In the genomic region with DNA sequence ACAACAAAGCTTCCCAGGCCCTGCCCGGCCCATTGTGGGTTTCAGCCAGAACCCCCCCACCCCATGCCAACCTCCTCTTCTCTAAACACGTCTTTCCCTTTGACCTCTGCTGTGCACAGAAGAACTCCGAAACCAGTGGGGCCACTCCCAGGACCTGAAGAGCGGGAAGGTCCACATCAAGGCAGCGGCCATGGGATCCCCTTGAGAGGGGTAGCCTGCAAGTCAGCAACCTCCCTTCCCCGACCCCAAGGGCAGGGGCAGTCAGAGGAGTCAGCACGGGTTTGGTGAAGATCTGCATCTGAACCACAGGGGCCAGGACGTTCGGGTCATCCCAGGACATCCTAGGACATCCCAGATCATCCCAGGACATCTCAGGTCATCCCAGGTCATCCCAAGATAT, we compare ENCODE assay signal across 25 cellular contexts.
"Had no signal": no experiment of that assay in that cellular context is flagged by ENCODE, and none has a peak within 500 bp of the region (broad histone marks: within the 10 kb centered on the region; RNA-seq: fewer than 3 reads in every experiment).

No MANE protein-coding gene starts in this region.

- H3K27ac ChIP-seq: hepatocyte, lower lobe of right lung, neural progenitor cell, pancreas, prostate gland, spleen, tibial nerve, uterus had no signal

- H3K4me1 ChIP-seq: lower lobe of right lung, neural progenitor cell, pancreas, prostate gland, spleen, tibial nerve, uterus had no signal

- H3K36me3 ChIP-seq: lower lobe of right lung, neural progenitor cell, pancreas, prostate gland, spleen, tibial nerve, uterus had no signal

- H3K9me3 ChIP-seq: lower lobe of right lung, pancreas, prostate gland, tibial nerve, uterus had no signal

- H3K27me3 ChIP-seq: hepatocyte, neural progenitor cell, pancreas, tibial nerve, uterus had no signal

- ATAC-seq: left cardiac atrium; left lobe of liver; lower lobe of right lung; natural killer cell; pancreas; right cardiac atrium; sciatic nerve; stimulated activated effector memory CD8-positive, alpha-beta T cell treated with anti-CD3 and anti-CD28 coated beads, Interleukin-12 subunit alpha, Interleukin-12 subunit beta, amount 100 ng/mL, for 72 hours had no signal

- H3K4me3 ChIP-seq: hepatocyte, lower lobe of right lung, neural progenitor cell, pancreas, prostate gland, spleen, tibial nerve, uterus had no signal

- DNase-seq: kidney glomerular epithelial cell; left cardiac atrium; lower lobe of right lung; mammary epithelial cell; mesenchymal stem cell; naive B cell; natural killer cell; nephron progenitor cell; pancreas; posterior cingulate gyrus; retina; right cardiac atrium; small intestine; spleen; stimulated activated CD4-positive, alpha-beta T cell treated with anti-CD3 and anti-CD28 coated beads, Interleukin-4, amount 100 ng/mL, for 24 hours; stimulated activated naive CD4-positive, alpha-beta T cell; substantia nigra; uterus had no signal
